Comparison of ENCODE assay signal across 35 cellular contexts in the genomic region with DNA sequence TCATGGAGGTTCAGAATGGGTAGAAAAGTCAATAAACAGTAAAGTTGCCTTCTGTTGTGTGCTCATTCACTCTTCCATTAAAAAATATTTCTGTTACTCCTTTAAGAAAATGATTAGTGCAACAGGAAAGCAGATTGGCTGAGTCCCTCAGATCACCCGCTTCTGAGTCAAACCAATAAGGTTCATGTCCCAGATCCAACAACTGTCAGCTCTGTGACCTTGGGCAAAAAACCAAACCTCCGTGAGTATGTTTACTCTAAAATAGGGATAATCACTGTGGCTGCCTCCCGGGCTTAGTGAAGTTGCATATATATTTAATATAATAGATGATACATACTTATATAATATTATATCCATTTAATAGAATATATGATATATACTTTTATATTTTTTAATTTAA.
"Had no signal": no experiment of that assay in that cellular context is flagged by ENCODE, and none has a peak within 500 bp of the region (broad histone marks: within the 10 kb centered on the region; RNA-seq: fewer than 3 reads in every experiment).

No MANE protein-coding gene starts in this region.

- DNase-seq: Karpas-422, Kasumi-1, KG1, MM.1S, MV-4-11, NCI-H1048, NCI-H1092, NCI-H1092 treated with DMSO at 0.1 percent for 48 hours, NCI-H1105, NCI-H1105 treated with DMSO at 0.1 percent for 48 hours, NCI-H1417 treated with DMSO at 0.1 percent for 48 hours, NCI-H1436, NCI-H1436 treated with DMSO at 0.1 percent for 48 hours, NCI-H146, NCI-H1694, NCI-H1694 treated with DMSO at 0.1 percent for 48 hours, NCI-H187, NCI-H187 treated with DMSO at 0.1 percent for 48 hours, NCI-H1930, NCI-H2029, NCI-H2029 treated with DMSO at 0.1 percent for 48 hours, NCI-H2081, NCI-H2081 treated with DMSO at 0.1 percent for 48 hours, NCI-H2107, NCI-H2171, NCI-H2171 treated with DMSO at 0.1 percent for 48 hours, NCI-H2227 treated with DMSO at 0.1 percent for 48 hours, NCI-H226, NCI-H345, NCI-H446, NCI-H446 treated with DMSO at 0.1 percent for 48 hours, NCI-H510A, NCI-H510A treated with DMSO at 0.1 percent for 48 hours, NCI-H524 had no signal

- H3K27ac ChIP-seq: KMS-11 had no signal
